Comparison of ENCODE assay signal across 8 cellular contexts in the genomic region with DNA sequence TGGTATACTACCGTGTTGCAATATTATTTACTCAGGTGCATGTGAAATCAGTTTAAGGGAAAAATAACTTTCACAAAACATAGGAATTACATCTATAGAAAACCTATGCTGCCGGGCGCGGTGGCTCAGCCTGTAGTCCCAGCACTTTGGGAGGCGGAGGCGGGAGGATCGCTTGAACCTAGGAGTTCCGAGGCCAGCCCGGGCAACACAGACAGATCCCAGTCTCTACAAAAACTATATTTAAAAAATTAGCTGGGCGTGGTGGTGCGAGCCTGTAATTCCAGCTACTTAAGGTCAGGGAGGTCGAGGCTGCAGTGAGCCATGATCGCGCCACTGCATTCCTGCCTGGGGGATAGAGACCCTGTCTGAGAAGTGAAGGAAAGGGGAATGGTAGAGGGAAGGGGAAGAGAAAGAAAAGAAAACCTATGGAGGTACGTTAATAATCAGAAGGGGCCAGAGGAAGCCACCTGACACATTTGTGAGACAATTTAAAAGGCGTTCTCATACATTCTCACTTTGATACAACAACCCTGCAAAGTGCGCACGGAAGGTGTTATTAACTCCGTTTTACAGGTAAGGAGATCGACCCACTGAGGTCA.
A peak's percentile ranks its signal among the peaks of the same experiment; 100 is the strongest.
DNase-seq lines count a peak whose midpoint lies in the region; ATAC-seq lines count a peak whose summit lies in the region.

No MANE protein-coding gene starts in this region.

- ATAC-seq in HG03439 (IDR thresholded peaks at IDR 0.05; ENCODE audit: unreplicated experiment): no peak

- peak overlapping the region; percentile 76 to 77 for H3K9ac ChIP-seq in mucosa of rectum (ENCODE audit: low read depth in 1 of 2, low read length in 2 of 2)

- H3K27ac ChIP-seq in ACC112 (ENCODE audit: low read depth, low read length) (no peak overlapping the region), KOPT-K1 (ENCODE audit: low read depth, low read length, poor library complexity, severe bottlenecking) (peak overlapping the region; percentile 44), cingulate gyrus (ENCODE audit: low read depth, low read length) (peak overlapping the region; percentile 87), mucosa of rectum (ENCODE audit: low read depth in 2 of 2, low read length in 2 of 2) (peak overlapping the region; percentile 86 to 88)

- H3K36me3 ChIP-seq in ACC112 (ENCODE audit: insufficient read depth, low read length) (peaks cover 7% of the 10 kb centered on the region; the same call in 1 of the 2 replicates), KOPT-K1 (ENCODE audit: insufficient read depth, low read length) (no peaks in the 10 kb centered on the region), mucosa of rectum (ENCODE audit: control insufficient read depth in 2 of 2, insufficient read depth in 2 of 2, low read length in 2 of 2) (peaks cover 11 to 18% of the 10 kb centered on the region in 2 donors)

- H3K4me1 ChIP-seq in ACC112 (ENCODE audit: control insufficient read depth, insufficient read depth, low read length, unreplicated experiment): peaks cover 9% of the 10 kb centered on the region
- peaks cover 5 to 6% of the 10 kb centered on the region in 2 donors for H3K4me1 ChIP-seq in mucosa of rectum (ENCODE audit: control insufficient read depth in 2 of 2, insufficient read depth in 2 of 2, low read length in 2 of 2)

- peak overlapping the region; percentile 87 for H2AFZ ChIP-seq in ACC112 (ENCODE audit: low read length, unreplicated experiment)

- H3K9me3 ChIP-seq in KOPT-K1 (ENCODE audit: insufficient read depth, low read length, poor library complexity, severe bottlenecking) (peaks cover 4% of the 10 kb centered on the region), mucosa of rectum (ENCODE audit: control insufficient read depth in 2 of 2, low read length in 2 of 2) (no peaks in the 10 kb centered on the region)

- DNase-seq in NCI-H446 treated with DMSO at 0.1 percent for 48 hours (lab: John Stamatoyannopoulos, UW) (no peak), EL (no peak), HK-2 (ENCODE audit: unreplicated experiment) (no peak)

- H3K4me3 ChIP-seq in ACC112 (ENCODE audit: low read depth, low read length) (peak overlapping the region; percentile 86), mucosa of rectum (ENCODE audit: low read length in 2 of 2) (peak overlapping the region; percentile 82 to 86)

- H3K27me3 ChIP-seq in ACC112 (ENCODE audit: insufficient read depth, low read length) (no peaks in the 10 kb centered on the region), mucosa of rectum (ENCODE audit: control insufficient read depth in 2 of 2, insufficient read depth in 2 of 2, low read length in 2 of 2) (no peaks in the 10 kb centered on the region)

- peaks cover 6% of the 10 kb centered on the region for H3K79me2 ChIP-seq in ACC112 (ENCODE audit: control insufficient read depth, insufficient read depth, low read length, unreplicated experiment)
